Comparison of ENCODE assay signal across 8 cellular contexts in genomic region chr19:15223649-15224371, GRCh38. TPM values are rescaled to one million over a fixed set of nuclear protein-coding genes. Genes with fewer than 3 reads are reported as not detected.
DNase-seq lines count a peak whose midpoint lies in the region; ATAC-seq, FAIRE-seq and TF ChIP-seq lines count a peak whose summit lies in the region.

No MANE protein-coding gene starts in this region.

- DNase-seq in SK-N-MC (ENCODE audit: low read depth, low spot score), result no peak
- DNase-seq in fibroblast of the aortic adventitia (ENCODE audit: low read depth), result no peak
- DNase-seq in psoas muscle, result peak in 1 of 2 donors; percentile 28
- no peak for DNase-seq in frontal cortex (ENCODE audit: low spot score in 2 of 2)
- DNase-seq in RCC 7860 (ENCODE audit: low spot score), result no peak
- DNase-seq in NCI-H510A treated with DMSO at 0.1 percent for 48 hours (lab: John Stamatoyannopoulos, UW), result no peak

- H3K27ac ChIP-seq in SK-N-MC, result no peak overlapping the region
- H3K27ac ChIP-seq in psoas muscle, result peak overlapping the region; percentile 61

- H3K4me1 ChIP-seq in psoas muscle, result peaks cover 3% of the 10 kb centered on the region

- 12 to 16% (median 12%) methylated on average over 39 to 51 of the region's 51 CpGs for WGBS in psoas muscle, 3 donors

- intact Hi-C loops in psoas muscle (cut with DNase I), result no loop called here

- FAIRE-seq in frontal cortex (lab: Jason Lieb, UNC) (no peak), RCC 7860 (lab: Jason Lieb, UNC) (no peak)

- H3K4me3 ChIP-seq in SK-N-MC, result peak overlapping the region; percentile 75
- H3K4me3 ChIP-seq in fibroblast of the aortic adventitia (ENCODE audit: low read depth, low read length), result peak overlapping the region; percentile 75
- H3K4me3 ChIP-seq in psoas muscle, result peak overlapping the region; percentile 79

- TF ChIP-seq CTCF in fibroblast of the aortic adventitia (IDR thresholded peaks at IDR 0.05; ENCODE audit: insufficient read depth, low read length) (no peak), psoas muscle (IDR thresholded peaks at IDR 0.05) (no peak)

- no peak overlapping the region for H3K9ac ChIP-seq in SK-N-MC (ENCODE audit: insufficient read length)

- no peaks in the 10 kb centered on the region for H3K27me3 ChIP-seq in psoas muscle (ENCODE audit: insufficient read depth in 3 of 3, low read length in 2 of 3)

- ATAC-seq in GM19324 (IDR thresholded peaks at IDR 0.05; ENCODE audit: low FRiP score, unreplicated experiment) (peak; percentile 5), psoas muscle (peak; percentile 19 to 41 (median 28)), GM21447 (IDR thresholded peaks at IDR 0.05; ENCODE audit: unreplicated experiment) (no peak)

- H3K36me3 ChIP-seq in SK-N-MC (ENCODE audit: insufficient read depth, low read length), result no peaks in the 10 kb centered on the region
- H3K36me3 ChIP-seq in psoas muscle (ENCODE audit: insufficient read depth in 1 of 2, low read depth in 1 of 2), result no peaks in the 10 kb centered on the region

- H3K9me3 ChIP-seq in SK-N-MC (ENCODE audit: low read depth, low read length) (no peaks in the 10 kb centered on the region), psoas muscle (no peaks in the 10 kb centered on the region)

RNA-seq across cellular contexts. Expression of gene EPHX3, which starts 8.4 kb away (rescaled TPM):
- total RNA-seq in fibroblast of the aortic adventitia (ENCODE audit: low replicate concordance), result 0.09 TPM in 1 of 2 replicates, not detected in the other
- total RNA-seq in psoas muscle, result under 1 TPM in 2 of 4 donors, not detected in 2; 0.19 to 0.20 TPM
- polyA plus RNA-seq in psoas muscle, result under 1 TPM; 0.05 to 0.20 (median 0.08) TPM
- total RNA-seq in frontal cortex, result under 0.01 TPM

RNA-seq across cellular contexts. Expression of gene NOTCH3, which starts 23.0 kb away (rescaled TPM):
- total RNA-seq in fibroblast of the aortic adventitia (ENCODE audit: low replicate concordance) (39.4 and 44.4 TPM in 2 replicates), psoas muscle (10 to 100 TPM; 29.4 to 80.8 (median 34.0) TPM), frontal cortex (6.9 TPM)
- 10 to 100 TPM in 1 of 3 donors, 1 to 10 TPM in 2; 8.2 to 11.6 (median 8.8) TPM for polyA plus RNA-seq in psoas muscle
